Comparison of ENCODE assay signal across 1 cellular context in genomic region chr20:23114448-23114847, GRCh38.
TF ChIP-seq lines count a peak whose summit lies in the region.

No MANE protein-coding gene starts in this region.

TF ChIP-seq in endothelial cell of umbilical vein, 7 proteins besides CTCF, POLR2A, EP300 and RAD21 (continued from another document):
- no peak for TF ChIP-seq MAX (IDR thresholded peaks at IDR 0.05; ENCODE audit: insufficient read depth, insufficient read length)
